1 cellular context compared by ENCODE assay signal in genomic region chr6:41331401-41332150, GRCh38.
TF ChIP-seq lines count a peak whose summit lies in the region.

No MANE protein-coding gene starts in this region.

TF ChIP-seq in HEK293, 187 proteins besides CTCF, POLR2A, EP300 and RAD21 (continued from another document):
- TF ChIP-seq ZSCAN18 (tag by site-specific recombination; IDR thresholded peaks at IDR 0.05): no peak
- no peak for TF ChIP-seq ZNF157 (tag by site-specific recombination; IDR thresholded peaks at IDR 0.05)
- no peak for TF ChIP-seq ZNF354C (tag by site-specific recombination; IDR thresholded peaks at IDR 0.05; ENCODE audit: borderline replicate concordance, low read depth)
- TF ChIP-seq ZBTB26 (tag by site-specific recombination; optimal IDR thresholded peaks at IDR 0.05): no peak
- TF ChIP-seq HOXC10 (CRISPR knock-in tag; IDR thresholded peaks at IDR 0.05): no peak
- peak; percentile 95 for TF ChIP-seq REST (tag by site-specific recombination; IDR thresholded peaks at IDR 0.05)
- no peak for TF ChIP-seq ZNF571 (tag by site-specific recombination; IDR thresholded peaks at IDR 0.05)
- TF ChIP-seq ZNF548 (tag by site-specific recombination; IDR thresholded peaks at IDR 0.05): no peak
- TF ChIP-seq ZNF2 (tag by site-specific recombination; IDR thresholded peaks at IDR 0.05): no peak
- no peak for TF ChIP-seq ZNF280C (tag by site-specific recombination; IDR thresholded peaks at IDR 0.05)
